In genomic region chr17:8108972-8109668, GRCh38 we compare ENCODE assay signal across 3 cellular contexts.
TF ChIP-seq lines count a peak whose summit lies in the region.

No MANE protein-coding gene starts in this region.

TF ChIP-seq in GM23338, 12 proteins besides CTCF, POLR2A, EP300 and RAD21 (continues in another document):
- TF ChIP-seq ZNF462 (CRISPR knock-in tag; IDR thresholded peaks at IDR 0.05) (no peak), ETS1 (IDR thresholded peaks at IDR 0.05) (no peak), EZH2phosphoT487 (IDR thresholded peaks at IDR 0.05; ENCODE audit: unreplicated experiment) (no peak), NANOG (IDR thresholded peaks at IDR 0.05; ENCODE audit: borderline replicate concordance) (no peak), EZH2 (IDR thresholded peaks at IDR 0.05; ENCODE audit: low read depth, unreplicated experiment) (no peak)

TF ChIP-seq in WTC11, 78 proteins besides CTCF, POLR2A, EP300 and RAD21:
- no peak for TF ChIP-seq GABPB1 (CRISPR knock-in tag; IDR thresholded peaks at IDR 0.05)
- no peak for TF ChIP-seq PRRX2 (CRISPR knock-in tag; IDR thresholded peaks at IDR 0.05)
- TF ChIP-seq ARID4B (CRISPR knock-in tag; IDR thresholded peaks at IDR 0.05; ENCODE audit: borderline replicate concordance) = 0 out of 2 replicates have a peak, but pooled peaks have one; percentile 12
- no peak for TF ChIP-seq ZNF263 (CRISPR knock-in tag; IDR thresholded peaks at IDR 0.05; ENCODE audit: low read depth)

TF ChIP-seq in HepG2, 621 proteins besides CTCF, POLR2A, EP300 and RAD21:
- TF ChIP-seq ZNF710 (CRISPR knock-in tag; IDR thresholded peaks at IDR 0.05; ENCODE audit: borderline replicate concordance) (no peak), KDM2A (CRISPR knock-in tag; IDR thresholded peaks at IDR 0.05; ENCODE audit: borderline replicate concordance, low read depth) (no peak), HOXA5 (CRISPR knock-in tag; IDR thresholded peaks at IDR 0.05) (no peak), HOXA3 (CRISPR knock-in tag; IDR thresholded peaks at IDR 0.05) (no peak), ZNF839 (CRISPR knock-in tag; IDR thresholded peaks at IDR 0.05; ENCODE audit: borderline replicate concordance) (no peak), ZNF816 (CRISPR knock-in tag; IDR thresholded peaks at IDR 0.05; ENCODE audit: borderline replicate concordance) (no peak), PHF21A (CRISPR knock-in tag; IDR thresholded peaks at IDR 0.05) (no peak)
TF ChIP-seq in HepG2: peak in this region for 0.
